Comparison of ENCODE assay signal across 19 cellular contexts in genomic region chr1:196385109-196385508, GRCh38.
A peak's percentile ranks its signal among the peaks of the same experiment; 100 is the strongest.
DNase-seq lines count a peak whose midpoint lies in the region; ATAC-seq, FAIRE-seq and TF ChIP-seq lines count a peak whose summit lies in the region.
"Had no signal": no experiment of that assay in that cellular context is flagged by ENCODE, and none has a peak within 500 bp of the region (broad histone marks: within the 10 kb centered on the region; RNA-seq: fewer than 3 reads in every experiment).

No MANE protein-coding gene starts in this region.

- no peaks in the 10 kb centered on the region for H3K4me1 ChIP-seq in heart left ventricle
- no peaks in the 10 kb centered on the region for H3K4me1 ChIP-seq in right cardiac atrium (ENCODE audit: control insufficient read depth, insufficient read depth, low read length)
- H3K4me1 ChIP-seq in H1 (replicated peaks in 1 of 4; ENCODE audit: control insufficient read depth in 3 of 4, insufficient read depth in 4 of 4, low read length in 3 of 4): no peaks in the 10 kb centered on the region
- no peaks in the 10 kb centered on the region for H3K4me1 ChIP-seq in psoas muscle
- H3K4me1 ChIP-seq in gastrocnemius medialis: peaks cover 0 to 4% of the 10 kb centered on the region in 2 donors
- no peaks in the 10 kb centered on the region for H3K4me1 ChIP-seq in trophoblast cell (ENCODE audit: control insufficient read depth in 1 of 2, insufficient read depth in 2 of 2, low read length in 2 of 2)

- H3K27ac ChIP-seq in heart left ventricle (no peak overlapping the region), right cardiac atrium (ENCODE audit: low read length) (no peak overlapping the region), H1 (ENCODE audit: low read depth, low read length) (no peak overlapping the region), psoas muscle (no peak overlapping the region), gastrocnemius medialis (no peak overlapping the region), trophoblast cell (ENCODE audit: low read depth, low read length) (no peak overlapping the region)

- ATAC-seq in heart left ventricle (peak in 3 of 4 donors; percentile 49 to 58 (median 53)), right cardiac atrium (no peak), WTC11 (no peak), psoas muscle (peak in 3 of 4 donors; percentile 71 to 93 (median 80)), gastrocnemius medialis (no peak)

- WGBS in heart left ventricle, 4 donors: 89 to 92% (median 90%) methylated on average over 4 of the region's 4 CpGs
- WGBS in right cardiac atrium: 93% methylated on average over 4 of the region's 4 CpGs
- 95% methylated on average over 4 of the region's 4 CpGs; no CpG with 5 or more reads in 1 of the 2 experiments for WGBS in H1 (ENCODE audit: extremely low coverage in 1 of 2, insufficient coverage in 1 of 2, insufficient read length in 1 of 2, insufficient replicate concordance in 2 of 2, low coverage in 1 of 2, low lambda C conversion rate in 2 of 2, missing lambda C conversion rate in 1 of 2), 2 experiments
- WGBS in psoas muscle, 3 donors: 67 to 76% (median 76%) methylated on average over 4 of the region's 4 CpGs
- no CpG with 5 or more reads among the region's 4 CpGs for WGBS in trophoblast cell (ENCODE audit: extremely low coverage, insufficient coverage, insufficient read length)

- H3K27me3 ChIP-seq in heart left ventricle (no peaks in the 10 kb centered on the region), right cardiac atrium (ENCODE audit: control insufficient read depth, insufficient read depth) (no peaks in the 10 kb centered on the region), H1 (replicated peaks in 1 of 4; ENCODE audit: control insufficient read depth in 3 of 4, extremely low read depth in 1 of 4, insufficient read depth in 3 of 4, low read length in 3 of 4) (no peaks in the 10 kb centered on the region), psoas muscle (ENCODE audit: insufficient read depth in 3 of 3, low read length in 2 of 3) (no peaks in the 10 kb centered on the region), gastrocnemius medialis (no peaks in the 10 kb centered on the region), trophoblast cell (ENCODE audit: insufficient read depth, low read length) (no peaks in the 10 kb centered on the region)

- peak; percentile 32 for FAIRE-seq in H1 (lab: Jason Lieb, UNC)
- FAIRE-seq: G401.6, GM12892 had no signal

- H3K27me3 Mint-ChIP-seq in WTC11 (ENCODE audit: low read depth) (no peaks in the 10 kb centered on the region), nephron progenitor cell (ENCODE audit: low read depth, poor library complexity) (no peaks in the 10 kb centered on the region)
- H3K27me3 Mint-ChIP-seq: CD4-positive, alpha-beta memory T cell had no signal

- H3K79me1 ChIP-seq in H1 (ENCODE audit: low read depth, low read length) (no peaks in the 10 kb centered on the region), trophoblast cell (ENCODE audit: low read length) (no peaks in the 10 kb centered on the region)

- no peaks in the 10 kb centered on the region for H3K23me2 ChIP-seq in H1 (ENCODE audit: low read depth, low read length)

- no peak overlapping the region for H3K14ac ChIP-seq in H1 (ENCODE audit: insufficient read length)
- no peak overlapping the region for H3K14ac ChIP-seq in trophoblast cell (ENCODE audit: low read length)

- no peaks in the 10 kb centered on the region for H3K36me3 ChIP-seq in heart left ventricle
- no peaks in the 10 kb centered on the region for H3K36me3 ChIP-seq in H1 (ENCODE audit: control insufficient read depth in 2 of 4, insufficient read depth in 4 of 4, low read length in 3 of 4)
- no peaks in the 10 kb centered on the region for H3K36me3 ChIP-seq in psoas muscle (ENCODE audit: insufficient read depth in 1 of 2, low read depth in 1 of 2)
- H3K36me3 ChIP-seq in gastrocnemius medialis: no peaks in the 10 kb centered on the region
- H3K36me3 ChIP-seq in trophoblast cell (ENCODE audit: control insufficient read depth in 1 of 2, insufficient read depth in 2 of 2, low read length in 2 of 2): no peaks in the 10 kb centered on the region

- TF ChIP-seq POLR2A in heart left ventricle (IDR thresholded peaks at IDR 0.05) (no peak), H1 (IDR thresholded peaks at IDR 0.05; ENCODE audit: control extremely low read depth in 1 of 2, low read depth in 2 of 2, low read length in 2 of 2) (no peak), gastrocnemius medialis (IDR thresholded peaks at IDR 0.05) (no peak)

- H3K9me3 Mint-ChIP-seq in WTC11 (no peaks in the 10 kb centered on the region), nephron progenitor cell (no peaks in the 10 kb centered on the region)
- H3K9me3 Mint-ChIP-seq: CD4-positive, alpha-beta memory T cell had no signal

- H4K8ac ChIP-seq in H1 (ENCODE audit: extremely low read depth, insufficient read depth, low read length) (no peak overlapping the region), trophoblast cell (ENCODE audit: low read depth, low read length) (no peak overlapping the region)

- H3K4me2 ChIP-seq in H1 (ENCODE audit: insufficient read depth in 1 of 2, low read depth in 2 of 2, low read length in 2 of 2) (no peak overlapping the region), trophoblast cell (ENCODE audit: low read length) (no peak overlapping the region)

- H4K91ac ChIP-seq in H1 (replicated peaks; ENCODE audit: insufficient read length, low read length) (no peak overlapping the region), trophoblast cell (ENCODE audit: low read depth, low read length) (no peak overlapping the region)

- no peak overlapping the region for H2BK120ac ChIP-seq in H1 (replicated peaks; ENCODE audit: low read depth, low read length)
- H2BK120ac ChIP-seq in trophoblast cell (ENCODE audit: insufficient read depth, low read length, poor library complexity): no peak overlapping the region

- in situ Hi-C loops in gastrocnemius medialis (cut with MboI; ENCODE audit: low sequenced_read_pairs in 4 of 4): no loop called here

- H2BK15ac ChIP-seq in H1 (ENCODE audit: low read length): no peak overlapping the region

- no peak overlapping the region for H4K5ac ChIP-seq in H1 (ENCODE audit: insufficient read length, low read depth, low read length)

- no peak overlapping the region for H2BK20ac ChIP-seq in H1 (ENCODE audit: low read length)

- CTCF ChIA-PET in WTC11 (lab: Charles Lee) (no interaction called here), H1 (lab: Charles Lee; ENCODE audit: partially characterized antibody) (interaction anchor here (1.5 kb wide), 1 partner anchor 30 kb away, joined by 4 read pairs; no protein-coding TSS in a partner anchor)

- TF ChIP-seq RAD21 in H1 (IDR thresholded peaks at IDR 0.05 in 1 of 2, conservative IDR thresholded peaks at IDR 0.05 in 1 of 2; ENCODE audit: low read depth in 2 of 2, low read length in 2 of 2): no peak

- intact Hi-C loops in heart left ventricle (cut with DNase I): no loop called here
- intact Hi-C loops in right cardiac atrium (cut with DNase I): no loop called here
- intact Hi-C loops in psoas muscle (cut with DNase I): no loop called here
- intact Hi-C loops in gastrocnemius medialis (cut with DNase I; ENCODE audit: low total_unique reads): no loop called here

- H3K27ac Mint-ChIP-seq in WTC11 (peak overlapping the region; percentile 5; the same call in 1 of the 2 replicates), nephron progenitor cell (no peak overlapping the region)
- H3K27ac Mint-ChIP-seq: CD4-positive, alpha-beta memory T cell had no signal

- H3K36me3 Mint-ChIP-seq in WTC11: peaks cover 3% of the 10 kb centered on the region; the same call in 1 of the 2 replicates
- H3K36me3 Mint-ChIP-seq in nephron progenitor cell (ENCODE audit: low read depth): peaks cover 14% of the 10 kb centered on the region
- H3K36me3 Mint-ChIP-seq: CD4-positive, alpha-beta memory T cell had no signal

- no peak overlapping the region for H2AFZ ChIP-seq in H1 (ENCODE audit: low read length)
- no peak overlapping the region for H2AFZ ChIP-seq in trophoblast cell (ENCODE audit: insufficient read depth, low read length, poor library complexity)

- H3K9me3 ChIP-seq in heart left ventricle (peaks cover 0 to 5% (median 0%) of the 10 kb centered on the region in 12 donors), right cardiac atrium (ENCODE audit: control insufficient read depth, low read length) (no peaks in the 10 kb centered on the region), H1 (ENCODE audit: insufficient read depth in 2 of 2, low read depth in 1 of 2, low read length in 1 of 2) (no peaks in the 10 kb centered on the region), psoas muscle (no peaks in the 10 kb centered on the region), gastrocnemius medialis (no peaks in the 10 kb centered on the region), trophoblast cell (ENCODE audit: insufficient read depth, low read depth, low read length) (no peaks in the 10 kb centered on the region)

- no peaks in the 10 kb centered on the region for H4K20me1 ChIP-seq in H1 (replicated peaks in 1 of 2; ENCODE audit: control insufficient read depth in 1 of 2, insufficient read depth in 2 of 2, low read length in 2 of 2)

- H2BK12ac ChIP-seq in H1 (ENCODE audit: low read depth, low read length) (no peak overlapping the region), trophoblast cell (ENCODE audit: low read length) (no peak overlapping the region)

- POLR2A ChIA-PET in WTC11 (lab: Charles Lee) (no interaction called here), H1 (lab: Charles Lee; ENCODE audit: partially characterized antibody) (no interaction called here)

- H2BK5ac ChIP-seq in H1 (ENCODE audit: low read depth, low read length): no peak overlapping the region
- no peak overlapping the region for H2BK5ac ChIP-seq in trophoblast cell (ENCODE audit: low read depth, low read length, poor library complexity)

- H2AK5ac ChIP-seq in H1 (ENCODE audit: low read depth, low read length): no peak overlapping the region
- H2AK5ac ChIP-seq in trophoblast cell (ENCODE audit: low read length): no peak overlapping the region

- TF ChIP-seq EP300 in H1 (IDR thresholded peaks at IDR 0.05; ENCODE audit: borderline replicate concordance in 1 of 2, low read depth in 2 of 2, low read length in 2 of 2): no peak

- H3K4me1 Mint-ChIP-seq in WTC11 (no peaks in the 10 kb centered on the region), nephron progenitor cell (peaks cover 9% of the 10 kb centered on the region)
- H3K4me1 Mint-ChIP-seq: CD4-positive, alpha-beta memory T cell had no signal

- H4K12ac ChIP-seq in trophoblast cell (ENCODE audit: low read depth, low read length): no peak overlapping the region

- H3K56ac ChIP-seq in H1 (replicated peaks; ENCODE audit: insufficient read length, low read depth, low read length): no peak overlapping the region

- no peak overlapping the region for H3K23ac ChIP-seq in H1 (ENCODE audit: insufficient read length)
- no peak overlapping the region for H3K23ac ChIP-seq in trophoblast cell (ENCODE audit: low read length)

- H3K9ac ChIP-seq in H1 (replicated peaks in 1 of 4; ENCODE audit: extremely low read depth in 1 of 4, low read depth in 3 of 4, low read length in 3 of 4) (no peak overlapping the region), trophoblast cell (ENCODE audit: low read length) (no peak overlapping the region)

- H3K4me3 ChIP-seq in heart left ventricle (no peak overlapping the region), right cardiac atrium (ENCODE audit: low read length) (no peak overlapping the region), H1 (ENCODE audit: extremely low read depth in 1 of 4, insufficient read depth in 2 of 4, low read depth in 3 of 4, low read length in 4 of 4) (no peak overlapping the region), psoas muscle (no peak overlapping the region), gastrocnemius medialis (no peak overlapping the region), trophoblast cell (ENCODE audit: low read depth, low read length) (no peak overlapping the region)

- TF ChIP-seq CTCF in heart left ventricle (IDR thresholded peaks at IDR 0.05) (no peak), WTC11 (IDR thresholded peaks at IDR 0.05) (no peak), H1 (IDR thresholded peaks at IDR 0.05; ENCODE audit: control extremely low read depth in 1 of 3, insufficient read depth in 1 of 3, low read depth in 1 of 3, low read length in 3 of 3) (no peak), psoas muscle (IDR thresholded peaks at IDR 0.05) (no peak), gastrocnemius medialis (IDR thresholded peaks at IDR 0.05 in 4 of 5, conservative IDR thresholded peaks at IDR 0.05 in 1 of 5) (no peak), nephron progenitor cell (IDR thresholded peaks at IDR 0.05) (no peak)

- H3K79me2 ChIP-seq in H1 (ENCODE audit: control insufficient read depth in 1 of 2, insufficient read depth in 2 of 2, low read length in 2 of 2) (no peaks in the 10 kb centered on the region), trophoblast cell (ENCODE audit: control insufficient read depth, insufficient read depth, low read length, poor library complexity) (no peaks in the 10 kb centered on the region)

- H3K18ac ChIP-seq in H1 (ENCODE audit: extremely low read depth, low read length): no peak overlapping the region
- no peak overlapping the region for H3K18ac ChIP-seq in trophoblast cell (ENCODE audit: low read length)

- H3K4me3 Mint-ChIP-seq in WTC11 (no peak overlapping the region), nephron progenitor cell (no peak overlapping the region)
- H3K4me3 Mint-ChIP-seq: CD4-positive, alpha-beta memory T cell had no signal

- H3K4ac ChIP-seq in H1 (replicated peaks; ENCODE audit: insufficient read length, low read depth, low read length) (no peak overlapping the region), trophoblast cell (ENCODE audit: low read depth, low read length) (no peak overlapping the region)

- no peak for DNase-seq in heart left ventricle
- DNase-seq in right cardiac atrium: no peak
- DNase-seq in WTC11 (ENCODE audit: low spot score): no peak
- DNase-seq in H1 (ENCODE audit: low read depth in 1 of 2, low spot score in 2 of 2): no peak
- no peak for DNase-seq in psoas muscle
- DNase-seq in gastrocnemius medialis: no peak
- DNase-seq in nephron progenitor cell: no peak
- DNase-seq in trophoblast cell: no peak
- DNase-seq: C1 segment of cervical spinal cord; Calu3; CD4-positive, alpha-beta memory T cell; COR-L47; DMS153; DND-41; GOT3; H7; HCEC 1CT had no signal

Comparison
In these comparisons a context has a peak if more than half of its experiments do, and no peak if none do; other contexts are left out.
1. ATAC-seq: peak in heart left ventricle (3 of 4) and psoas muscle (3 of 4); none in right cardiac atrium (0 of 2), WTC11 (single experiment) and gastrocnemius medialis (0 of 2).